In genomic region chr16:57485916-57486857, GRCh38 we compare ENCODE assay signal across 8 cellular contexts. TPM values are rescaled to one million over a fixed set of nuclear protein-coding genes. Genes with fewer than 3 reads are reported as not detected.
DNase-seq lines count a peak whose midpoint lies in the region; ATAC-seq and TF ChIP-seq lines count a peak whose summit lies in the region.

Gene DOK4 (minus strand): TSS chr16:57486493. CDS start chr16:57479507, 6,986 bp downstream.

- peak within 1 kb of the TSS; percentile 71 for H3K27ac Mint-ChIP-seq in activated CD4-positive, alpha-beta T cell treated with anti-CD3 and anti-CD28 coated beads for 36 hours
- H3K27ac Mint-ChIP-seq in chondrocyte (ENCODE audit: unreplicated experiment), result peak within 1 kb of the TSS; percentile 63

- no peaks in the 10 kb centered on the region for H3K9me3 Mint-ChIP-seq in activated CD4-positive, alpha-beta T cell treated with anti-CD3 and anti-CD28 coated beads for 36 hours (ENCODE audit: low read depth)
- H3K9me3 Mint-ChIP-seq in chondrocyte (ENCODE audit: low read depth), result no peaks in the 10 kb centered on the region

- no peaks in the 10 kb centered on the region for H3K27me3 Mint-ChIP-seq in activated CD4-positive, alpha-beta T cell treated with anti-CD3 and anti-CD28 coated beads for 36 hours
- H3K27me3 Mint-ChIP-seq in chondrocyte (ENCODE audit: low read depth), result no peaks in the 10 kb centered on the region

- no peaks in the 10 kb centered on the region for H3K36me3 Mint-ChIP-seq in activated CD4-positive, alpha-beta T cell treated with anti-CD3 and anti-CD28 coated beads for 36 hours (ENCODE audit: low read depth)
- H3K36me3 Mint-ChIP-seq in chondrocyte (ENCODE audit: low read depth), result no peaks in the 10 kb centered on the region

- intact Hi-C loops in activated CD4-positive, alpha-beta T cell treated with anti-CD3 and anti-CD28 coated beads for 36 hours (cut with DNase I, micrococcal nuclease), result loop anchor here (1.0 to 2.0 kb wide), 6 partner anchors 10 to 186 kb away; partner anchors contain the start of genes CCDC102A (in 2 of the 2), CIAPIN1 (in 1 of the 2), COQ9 (in 1 of the 2) and POLR2C (in 1 of the 2)

- POLR2A ChIA-PET in activated CD4-positive, alpha-beta T cell treated with anti-CD3 and anti-CD28 coated beads for 36 hours (lab: Charles Lee), result no interaction called here

- CTCF ChIA-PET in activated CD4-positive, alpha-beta T cell treated with anti-CD3 and anti-CD28 coated beads for 36 hours (lab: Charles Lee), result interaction anchor here (0.8 to 2.4 kb wide), 10 partner anchors 9 to 470 kb away, joined by 3 to 11 read pairs (median 5); partner anchors contain the start of gene POLR2C

- peak; percentile 88 for ATAC-seq in HG02642 (IDR thresholded peaks at IDR 0.05; ENCODE audit: poor library complexity, unreplicated experiment)
- ATAC-seq in activated CD4-positive, alpha-beta T cell treated with anti-CD3 and anti-CD28 coated beads for 36 hours, result peak; percentile 93

- peak within 1 kb of the TSS; percentile 75 for H3K4me3 Mint-ChIP-seq in activated CD4-positive, alpha-beta T cell treated with anti-CD3 and anti-CD28 coated beads for 36 hours
- H3K4me3 Mint-ChIP-seq in chondrocyte (ENCODE audit: unreplicated experiment), result peak within 1 kb of the TSS; percentile 83

- no peak for TF ChIP-seq CTCF in chondrocyte (IDR thresholded peaks at IDR 0.05)

- H3K4me1 Mint-ChIP-seq in activated CD4-positive, alpha-beta T cell treated with anti-CD3 and anti-CD28 coated beads for 36 hours, result peaks cover 22% of the 10 kb centered on the region
- peaks cover 25% of the 10 kb centered on the region for H3K4me1 Mint-ChIP-seq in chondrocyte (ENCODE audit: low read depth)

- DNase-seq in NCI-H1417 (lab: John Stamatoyannopoulos, UW) (peak; percentile 68 to 79 (median 72)), NCI-H1417 treated with DMSO at 0.1 percent for 48 hours (lab: John Stamatoyannopoulos, UW) (no peak), NCI-H146 treated with DMSO at 0.1 percent for 48 hours (lab: John Stamatoyannopoulos, UW; ENCODE audit: unreplicated experiment) (peak; percentile 7), chondrocyte (ENCODE audit: low spot score) (peak; percentile 92), kidney tubule cell (ENCODE audit: low spot score) (peak; percentile 79)
- DNase-seq in activated CD4-positive, alpha-beta T cell treated with anti-CD3 and anti-CD28 coated beads for 36 hours, result peak; percentile 89
- peak; percentile 57 to 79 (median 74) for DNase-seq in stimulated activated CD4-positive, alpha-beta T cell treated with anti-CD3 and anti-CD28 coated beads, Interleukin-1b, Interleukin-23, amount 100 ng/mL, for 24 hours (ENCODE audit: low read depth in 4 of 4, low spot score in 1 of 4)

RNA-seq across cellular contexts. Expression of gene DOK4, which starts in this region (rescaled TPM):
- total RNA-seq in activated CD4-positive, alpha-beta T cell treated with anti-CD3 and anti-CD28 coated beads for 36 hours, result 1 to 10 TPM; 5.7 to 6.7 TPM
- 23.7 to 28.5 TPM (median 26.4 TPM) in 3 replicates for total RNA-seq in chondrocyte
